22 cellular contexts compared by ENCODE assay signal in the genomic region with DNA sequence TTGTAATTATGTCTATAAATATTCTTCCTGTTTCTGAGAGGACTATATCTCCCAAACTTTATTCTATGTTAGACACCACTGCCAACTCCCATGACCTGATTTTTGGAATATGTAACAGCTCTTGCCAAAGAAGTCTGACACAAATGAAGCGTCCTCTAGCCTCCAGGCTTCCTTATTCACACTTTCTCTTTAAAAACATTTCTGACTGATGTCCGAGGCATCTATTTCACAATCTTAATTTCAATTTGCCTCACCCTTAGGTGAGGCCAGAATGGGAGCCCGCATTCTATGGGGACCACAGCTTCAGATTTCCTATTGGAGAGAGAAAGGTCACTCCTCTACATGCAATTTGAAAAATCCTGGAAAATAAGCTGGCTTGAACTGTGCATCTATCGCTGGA.
A peak's percentile ranks its signal among the peaks of the same experiment; 100 is the strongest.
DNase-seq lines count a peak whose midpoint lies in the region; ATAC-seq, FAIRE-seq and TF ChIP-seq lines count a peak whose summit lies in the region.
"Had no signal": no experiment of that assay in that cellular context is flagged by ENCODE, and none has a peak within 500 bp of the region (broad histone marks: within the 10 kb centered on the region; RNA-seq: fewer than 3 reads in every experiment).

No MANE protein-coding gene starts in this region.

- POLR2A ChIA-PET in RWPE1 (lab: Yijun Ruan, JAX; ENCODE audit: low non-redundant PET), result no interaction called here

- H3K4me1 ChIP-seq in keratinocyte (ENCODE audit: control insufficient read depth, extremely low read depth, insufficient read depth, low read length), result peaks cover 7% of the 10 kb centered on the region
- no peaks in the 10 kb centered on the region for H3K4me1 ChIP-seq in lower lobe of right lung

- no peaks in the 10 kb centered on the region for H4K20me1 ChIP-seq in keratinocyte (ENCODE audit: control insufficient read depth, extremely low read depth, insufficient read depth, low read length)

- no peak overlapping the region for H3K9ac ChIP-seq in keratinocyte (ENCODE audit: control insufficient read depth, extremely low read depth, insufficient read depth, low read length)

- FAIRE-seq in bronchial epithelial cell (lab: Jason Lieb, UNC) (no peak), keratinocyte (lab: Jason Lieb, UNC) (peak; percentile 66)
- FAIRE-seq: A204.1, GM12878, GM19239, H1, HTR-8/SVneo had no signal

- H3K36me3 ChIP-seq in bronchial epithelial cell (ENCODE audit: control insufficient read depth, insufficient read depth, low read length) (no peaks in the 10 kb centered on the region), keratinocyte (ENCODE audit: control insufficient read depth in 2 of 2, extremely low read depth in 1 of 2, insufficient read depth in 2 of 2, low read length in 2 of 2) (no peaks in the 10 kb centered on the region), lower lobe of right lung (no peaks in the 10 kb centered on the region)
- H3K36me3 ChIP-seq: BE2C had no signal

- H3K9me1 ChIP-seq in keratinocyte (ENCODE audit: control insufficient read depth, extremely low read depth, insufficient read depth, low read length), result no peaks in the 10 kb centered on the region

- H2AFZ ChIP-seq in keratinocyte (ENCODE audit: control insufficient read depth, low read length), result peak overlapping the region; percentile 15

- dilution Hi-C loops in keratinocyte (cut with MboI; ENCODE audit: extremely low pct_ligation_motif_present, low sequenced_read_pairs), result no loop called here

- intact Hi-C loops in lower lobe of right lung (cut with DNase I), result no loop called here

- H3K79me2 ChIP-seq in keratinocyte (ENCODE audit: control insufficient read depth, insufficient read depth, low read length), result no peaks in the 10 kb centered on the region

- TF ChIP-seq CTCF in RWPE1 (conservative IDR thresholded peaks at IDR 0.05; ENCODE audit: low read depth) (no peak), bronchial epithelial cell (IDR thresholded peaks at IDR 0.05; ENCODE audit: insufficient read depth, low read length, severe bottlenecking) (no peak), keratinocyte (optimal IDR thresholded peaks at IDR 0.05 in 1 of 3, IDR thresholded peaks at IDR 0.05 in 1 of 3, conservative IDR thresholded peaks at IDR 0.05 in 1 of 3; ENCODE audit: extremely low read depth in 1 of 3, insufficient read depth in 2 of 3, low read length in 3 of 3) (no peak), lower lobe of right lung (IDR thresholded peaks at IDR 0.05) (no peak)

- H3K27me3 ChIP-seq in bronchial epithelial cell (ENCODE audit: control insufficient read depth, insufficient read depth, low read length), result no peaks in the 10 kb centered on the region
- H3K27me3 ChIP-seq in keratinocyte (ENCODE audit: control insufficient read depth, extremely low read depth, insufficient read depth, low read length), result no peaks in the 10 kb centered on the region
- H3K27me3 ChIP-seq in lower lobe of right lung (ENCODE audit: low read depth), result peaks cover 3% of the 10 kb centered on the region
- H3K27me3 ChIP-seq: BE2C had no signal

- no peak for ATAC-seq in lower lobe of right lung
- ATAC-seq: GM12878 had no signal

- H3K9me3 ChIP-seq in keratinocyte (ENCODE audit: control insufficient read depth, low read depth, low read length), result no peaks in the 10 kb centered on the region
- H3K9me3 ChIP-seq in lower lobe of right lung, result no peaks in the 10 kb centered on the region
- H3K9me3 ChIP-seq: BE2C had no signal

- DNase-seq in RWPE1 (ENCODE audit: low spot score), result peak; percentile 8
- DNase-seq in bronchial epithelial cell (ENCODE audit: low read depth), result peak; percentile 52
- DNase-seq in keratinocyte (ENCODE audit: low read depth, low spot score), result no peak
- no peak for DNase-seq in lower lobe of right lung
- no peak for DNase-seq in stimulated activated CD4-positive, alpha-beta T cell treated with anti-CD3 and anti-CD28 coated beads, Interleukin-12 subunit alpha, Interleukin-12 subunit beta, amount 100 ng/mL, for 4 hours
- no peak for DNase-seq in germinal center (ENCODE audit: low spot score)
- DNase-seq: ACHN; BE2C; C1 segment of cervical spinal cord; CD4-positive, CD25-positive, alpha-beta regulatory T cell; CD8-positive, alpha-beta memory T cell; COR-L47; DMS 273 treated with DMSO at 0.1 percent for 48 hours; DMS53; DND-41; EL; H9 had no signal

- H3K27ac ChIP-seq in RWPE1 (no peak overlapping the region), keratinocyte (ENCODE audit: control insufficient read depth, insufficient read depth, low read length) (no peak overlapping the region), lower lobe of right lung (no peak overlapping the region)

- peak overlapping the region; percentile 41 for H3K4me2 ChIP-seq in keratinocyte (ENCODE audit: control insufficient read depth, extremely low read depth, insufficient read depth, low read depth, low read length)

- CTCF ChIA-PET in RWPE1 (lab: Yijun Ruan, JAX), result no interaction called here

- no peak overlapping the region for H3K4me3 ChIP-seq in bronchial epithelial cell (ENCODE audit: low read depth, low read length)
- no peak overlapping the region for H3K4me3 ChIP-seq in keratinocyte (ENCODE audit: control insufficient read depth in 2 of 3, extremely low read depth in 1 of 3, insufficient read depth in 2 of 3, low read depth in 1 of 3, low read length in 3 of 3)
- no peak overlapping the region for H3K4me3 ChIP-seq in lower lobe of right lung
- H3K4me3 ChIP-seq: GM12878 had no signal

Comparison
In these comparisons a context has a peak if more than half of its experiments do, and no peak if none do; other contexts are left out.
1. DNase-seq: peak in RWPE1 (single experiment) and bronchial epithelial cell (single experiment); none in keratinocyte (single experiment), lower lobe of right lung (single experiment), stimulated activated CD4-positive, alpha-beta T cell treated with anti-CD3 and anti-CD28 coated beads, Interleukin-12 subunit alpha, Interleukin-12 subunit beta, amount 100 ng/mL, for 4 hours (single experiment) and germinal center (single experiment).